In the genomic region with DNA sequence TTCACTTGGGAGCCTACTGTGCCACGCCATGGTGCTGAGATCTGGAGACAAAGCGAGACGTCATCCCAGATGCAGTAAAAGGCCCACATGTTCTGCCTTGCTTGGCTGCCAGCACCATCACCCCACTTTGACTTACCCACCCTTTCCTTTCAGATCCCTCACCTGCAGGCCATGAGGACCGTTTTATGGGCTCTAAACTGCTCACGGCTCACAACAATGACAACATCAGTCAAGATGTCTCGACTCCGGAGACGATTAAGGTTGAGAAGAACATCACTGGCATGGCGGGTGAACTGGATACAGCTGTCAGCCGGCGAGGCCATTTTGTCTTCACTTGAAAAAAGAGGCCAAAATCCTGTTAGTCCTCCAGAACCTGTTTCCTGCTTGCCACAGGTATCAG, we compare ENCODE assay signal across 19 cellular contexts. TPM values are rescaled to one million over a fixed set of nuclear protein-coding genes. Genes with fewer than 3 reads are reported as not detected.
A peak's percentile ranks its signal among the peaks of the same experiment; 100 is the strongest.
DNase-seq lines count a peak whose midpoint lies in the region; ATAC-seq and TF ChIP-seq lines count a peak whose summit lies in the region.
"Had no signal": no experiment of that assay in that cellular context is flagged by ENCODE, and none has a peak within 500 bp of the region (broad histone marks: within the 10 kb centered on the region; RNA-seq: fewer than 3 reads in every experiment).

No MANE protein-coding gene starts in this region.

- POLR2A ChIA-PET in MCF 10A (lab: Yijun Ruan, JAX): interaction anchor here (0.7 to 1.5 kb wide), 2 partner anchors 10 to 15 kb away, joined by 4 read pairs; no protein-coding TSS in a partner anchor

- no peak overlapping the region for H3K4me3 Mint-ChIP-seq in MCF 10A (ENCODE audit: unreplicated experiment)
- H3K4me3 Mint-ChIP-seq: CD8-positive, alpha-beta T cell; H9 had no signal

- H3K9me2 ChIP-seq in OCI-LY1 (ENCODE audit: low read depth, low read length): no peaks in the 10 kb centered on the region

- H3K9ac ChIP-seq in OCI-LY1 (ENCODE audit: low read length): no peak overlapping the region

- H4K20me1 ChIP-seq in OCI-LY1 (ENCODE audit: insufficient read depth, low read length): no peaks in the 10 kb centered on the region

- peaks cover 89% of the 10 kb centered on the region for H3K36me3 Mint-ChIP-seq in MCF 10A (ENCODE audit: insufficient read depth, unreplicated experiment)

- CTCF ChIA-PET in MCF 10A (lab: Yijun Ruan, JAX): interaction anchor here (0.6 to 0.9 kb wide), 2 partner anchors 54 to 1220 kb away, joined by 3 to 4 read pairs; no protein-coding TSS in a partner anchor

- H3K27ac ChIP-seq in breast epithelium: peak overlapping the region; percentile 61 to 78
- H3K27ac ChIP-seq in OCI-LY1 (ENCODE audit: low read depth, low read length, poor library complexity, severe bottlenecking): peak overlapping the region; percentile 93
- H3K27ac ChIP-seq in gastrocnemius medialis: peak overlapping the region; percentile 95 to 100 (median 98)
- H3K27ac ChIP-seq in suprapubic skin: peak overlapping the region; percentile 8
- H3K27ac ChIP-seq: 22Rv1, A549 had no signal

- no peak overlapping the region for H2AFZ ChIP-seq in OCI-LY1 (ENCODE audit: low read length)

- no peak for TF ChIP-seq EP300 in suprapubic skin (IDR thresholded peaks at IDR 0.05)

- in situ Hi-C loops in gastrocnemius medialis (cut with MboI; ENCODE audit: low sequenced_read_pairs in 4 of 4): loop anchor here (10.0 to 25.0 kb wide), 9 partner anchors 479 to 1221 kb away; no protein-coding TSS in a partner anchor
- in situ Hi-C loops in KBM-7 (cut with MboI; ENCODE audit: low pct_unique_long_range_greater_than_20kb, low sequenced_read_pairs): loop anchor here (10.0 to 25.0 kb wide), 2 partner anchors 1221 to 1404 kb away; no protein-coding TSS in a partner anchor

- peaks cover 24% of the 10 kb centered on the region for H3K4me1 Mint-ChIP-seq in MCF 10A (ENCODE audit: insufficient read depth, unreplicated experiment)

- no peaks in the 10 kb centered on the region for H3K9me3 ChIP-seq in breast epithelium
- no peaks in the 10 kb centered on the region for H3K9me3 ChIP-seq in OCI-LY1 (ENCODE audit: low read length)
- H3K9me3 ChIP-seq in gastrocnemius medialis: no peaks in the 10 kb centered on the region
- H3K9me3 ChIP-seq in suprapubic skin: no peaks in the 10 kb centered on the region
- H3K9me3 ChIP-seq: A549 had no signal

- H3K27me3 Mint-ChIP-seq in MCF 10A (ENCODE audit: insufficient read depth, unreplicated experiment): no peaks in the 10 kb centered on the region

- TF ChIP-seq POLR2A in breast epithelium (IDR thresholded peaks at IDR 0.05) (no peak), gastrocnemius medialis (IDR thresholded peaks at IDR 0.05) (no peak), suprapubic skin (IDR thresholded peaks at IDR 0.05) (no peak)

- H3K27me3 ChIP-seq in breast epithelium (no peaks in the 10 kb centered on the region), OCI-LY1 (ENCODE audit: insufficient read depth, low read length) (no peaks in the 10 kb centered on the region), gastrocnemius medialis (no peaks in the 10 kb centered on the region), suprapubic skin (no peaks in the 10 kb centered on the region)

- H3K9me3 Mint-ChIP-seq in MCF 10A (ENCODE audit: unreplicated experiment): no peaks in the 10 kb centered on the region
- H3K9me3 Mint-ChIP-seq: CD8-positive, alpha-beta T cell; H9 had no signal

- no peak for ATAC-seq in gastrocnemius medialis
- ATAC-seq: A549; CD8-positive, alpha-beta T cell; GM12878 had no signal

- H3K4me1 ChIP-seq in breast epithelium (peaks cover 5 to 14% of the 10 kb centered on the region in 2 donors), OCI-LY1 (ENCODE audit: insufficient read depth, low read length, severe bottlenecking) (peaks cover 70% of the 10 kb centered on the region), gastrocnemius medialis (peaks cover 51 to 65% of the 10 kb centered on the region in 2 donors), suprapubic skin (peaks cover 45% of the 10 kb centered on the region)

- intact Hi-C loops in breast epithelium (cut with DNase I; ENCODE audit: low total_unique reads): no loop called here
- intact Hi-C loops in MCF 10A (cut with micrococcal nuclease): no loop called here
- intact Hi-C loops in gastrocnemius medialis (cut with DNase I; ENCODE audit: low total_unique reads): no loop called here

- peaks cover 17% of the 10 kb centered on the region for H3K36me3 ChIP-seq in breast epithelium
- H3K36me3 ChIP-seq in OCI-LY1 (ENCODE audit: insufficient read depth, low read length): peaks cover 100% of the 10 kb centered on the region
- peaks cover 5 to 74% of the 10 kb centered on the region in 2 donors for H3K36me3 ChIP-seq in gastrocnemius medialis
- H3K36me3 ChIP-seq in suprapubic skin: peaks cover 64% of the 10 kb centered on the region

- H3K27ac Mint-ChIP-seq in MCF 10A (ENCODE audit: low read depth, unreplicated experiment): no peak overlapping the region
- H3K27ac Mint-ChIP-seq: CD8-positive, alpha-beta T cell; H9 had no signal

- no peak overlapping the region; the same call in 1 of the 2 replicates for H3K4me2 ChIP-seq in OCI-LY1 (ENCODE audit: low read length)
- H3K4me2 ChIP-seq: A549 had no signal

- peaks cover 42% of the 10 kb centered on the region for H3K79me2 ChIP-seq in OCI-LY1 (ENCODE audit: insufficient read depth, low read length)

- DNase-seq in breast epithelium (ENCODE audit: low spot score in 2 of 2): no peak
- no peak for DNase-seq in MCF 10A (ENCODE audit: unreplicated experiment)
- DNase-seq in gastrocnemius medialis: peak in 1 of 2 donors; percentile 19
- no peak for DNase-seq in suprapubic skin (ENCODE audit: low spot score in 2 of 2)
- no peak for DNase-seq in DMS53 (lab: John Stamatoyannopoulos, UW)
- no peak for DNase-seq in KBM-7
- no peak for DNase-seq in NCI-H128 (lab: John Stamatoyannopoulos, UW; ENCODE audit: unreplicated experiment)
- DNase-seq: AML-193; Calu3; CD8-positive, alpha-beta T cell; DND-41; EL; H9 had no signal

- H3K4me3 ChIP-seq in breast epithelium: peak overlapping the region in 1 of 3 donors; percentile 5
- H3K4me3 ChIP-seq in OCI-LY1 (ENCODE audit: low read depth, low read length, poor library complexity, severe bottlenecking): no peak overlapping the region
- no peak overlapping the region for H3K4me3 ChIP-seq in gastrocnemius medialis
- no peak overlapping the region for H3K4me3 ChIP-seq in suprapubic skin
- H3K4me3 ChIP-seq: A549, GM12878 had no signal

- no TSS peak for BruUV-seq in MCF 10A (replicated peaks; lab: Mats Ljungman, UMichigan)

- peaks cover 25% of the 10 kb centered on the region for H3F3A ChIP-seq in OCI-LY1 (ENCODE audit: insufficient read depth, low read length)

- TF ChIP-seq CTCF in breast epithelium (IDR thresholded peaks at IDR 0.05) (no peak), MCF 10A (IDR thresholded peaks at IDR 0.05; ENCODE audit: unreplicated experiment) (no peak), OCI-LY1 (IDR thresholded peaks at IDR 0.05; ENCODE audit: low read length) (no peak), gastrocnemius medialis (IDR thresholded peaks at IDR 0.05 in 4 of 5, conservative IDR thresholded peaks at IDR 0.05 in 1 of 5) (no peak), suprapubic skin (IDR thresholded peaks at IDR 0.05) (no peak)

- WGBS in suprapubic skin: 91% methylated on average over 11 of the region's 11 CpGs

RNA-seq across cellular contexts. Expression of a gene that starts 11.9 kb away (rescaled TPM):
- 100 to 1,000 TPM; 281 to 346 (median 283) TPM for total RNA-seq in breast epithelium
- total RNA-seq in MCF 10A (2022): 16.4 and 20.9 TPM in 2 replicates
- total RNA-seq in gastrocnemius medialis: 100 to 1,000 TPM; 223 to 363 (median 292) TPM
- 100 to 1,000 TPM; 203 to 661 (median 285) TPM for total RNA-seq in suprapubic skin

RNA-seq across cellular contexts. Expression of a gene that starts 31.0 kb away (rescaled TPM):
- total RNA-seq in breast epithelium: not detected
- not detected in 2 replicates for total RNA-seq in MCF 10A (2022)
- 1 to 10 TPM in 3 of 4 donors, not detected in 1; 1.9 to 3.1 (median 2.3) TPM for total RNA-seq in gastrocnemius medialis
- total RNA-seq in suprapubic skin: not detected
- total RNA-seq: Calu3; CD8-positive, alpha-beta T cell; G401; GM12878; H1; H9 had no signal

Comparison
In these comparisons a context has a peak if more than half of its experiments do, and no peak if none do; other contexts are left out.
1. H3K27ac ChIP-seq: peak in every context shown above with its lines; median percentile 98 in gastrocnemius medialis; 93 in OCI-LY1; 70 in breast epithelium; 8 in suprapubic skin.